Comparison of ENCODE assay signal across 8 cellular contexts in genomic region chr20:23668477-23668951, GRCh38. TPM values are rescaled to one million over a fixed set of nuclear protein-coding genes. Genes with fewer than 3 reads are reported as not detected.
DNase-seq lines count a peak whose midpoint lies in the region; ATAC-seq, FAIRE-seq and TF ChIP-seq lines count a peak whose summit lies in the region.

No MANE protein-coding gene starts in this region.

- ATAC-seq in GM19467 (IDR thresholded peaks at IDR 0.05; ENCODE audit: unreplicated experiment), result peak; percentile 46
- peak; percentile 96 for ATAC-seq in GM12878
- ATAC-seq in HG03139 (IDR thresholded peaks at IDR 0.05; ENCODE audit: unreplicated experiment), result no peak

- H3K79me2 ChIP-seq in PC-9 (ENCODE audit: low read depth), result no peaks in the 10 kb centered on the region
- no peaks in the 10 kb centered on the region for H3K79me2 ChIP-seq in GM12878 (ENCODE audit: control insufficient read depth, insufficient read depth, low read length)

- intact Hi-C loops in PC-9 (cut with micrococcal nuclease; ENCODE audit: unreplicated experiment) (loop anchor here (2.0 to 5.0 kb wide), 2 partner anchors 106 to 219 kb away; no protein-coding TSS in a partner anchor), GM12878 (cut with micrococcal nuclease; ENCODE audit: unreplicated experiment) (loop anchor here (2.0 to 5.0 kb wide), 2 partner anchors 226 to 328 kb away; no protein-coding TSS in a partner anchor)

- H3K27ac ChIP-seq in PC-9 (no peak overlapping the region), GM12878 (ENCODE audit: control insufficient read depth, insufficient read depth) (no peak overlapping the region)

- SMC1A ChIA-PET in GM12878 (lab: Charles Lee; ENCODE audit: uncharacterized antibody, unreplicated experiment), result interaction anchor here (1.2 kb wide), 1 partner anchor 43 kb away, joined by 3 read pairs; no protein-coding TSS in a partner anchor

- CTCF ChIA-PET in PC-9 (lab: Charles Lee) (interaction anchor here (0.6 to 0.9 kb wide), 4 partner anchors 112 to 946 kb away, joined by 3 to 6 read pairs (median 3); no protein-coding TSS in a partner anchor), GM12878 (lab: Yijun Ruan, JAX) (interaction anchor here (0.6 to 1.5 kb wide), 4 partner anchors 11 to 452 kb away, joined by 3 to 4 read pairs (median 3); no protein-coding TSS in a partner anchor)

- H3K4me3 ChIP-seq in PC-9, result no peak overlapping the region
- no peak overlapping the region for H3K4me3 ChIP-seq in GM12878

- 0% methylated on average over 4 of the region's 4 CpGs for WGBS in GM12878 (ENCODE audit: insufficient coverage, insufficient replicate concordance, low lambda C conversion rate, missing lambda C conversion rate)

- FAIRE-seq in GM12878 (lab: Jason Lieb, UNC), result no peak

- H4K20me1 ChIP-seq in PC-9 (ENCODE audit: insufficient read depth), result no peaks in the 10 kb centered on the region
- no peaks in the 10 kb centered on the region for H4K20me1 ChIP-seq in GM12878 (ENCODE audit: control insufficient read depth, insufficient read depth)

- no peaks in the 10 kb centered on the region for H3K9me2 ChIP-seq in PC-9 (ENCODE audit: insufficient read depth)

- TF ChIP-seq CTCF in PC-9 (conservative IDR thresholded peaks at IDR 0.05) (peak; percentile 96), GM12878 (IDR thresholded peaks at IDR 0.05 in 2 of 3, conservative IDR thresholded peaks at IDR 0.05 in 1 of 3; ENCODE audit: control insufficient read depth in 2 of 3, extremely low read depth in 1 of 3, insufficient read depth in 1 of 3, low read depth in 3 of 3, low read length in 3 of 3) (peak; percentile 73 to 83 (median 79))

- H3K27me3 ChIP-seq in PC-9 (ENCODE audit: insufficient read depth, low read depth) (no peaks in the 10 kb centered on the region), GM12878 (replicated peaks in 1 of 2; ENCODE audit: control insufficient read depth in 2 of 2, insufficient read depth in 2 of 2, low read length in 1 of 2) (no peaks in the 10 kb centered on the region)

- POLR2A ChIA-PET in PC-9 (lab: Charles Lee; ENCODE audit: unreplicated experiment), result no interaction called here
- POLR2A ChIA-PET in GM12878 (lab: Charles Lee), result no interaction called here

- no peak for TF ChIP-seq POLR2A in GM12878 (IDR thresholded peaks at IDR 0.05; ENCODE audit: low read depth, low read length)

- H3K9ac ChIP-seq in GM12878 (ENCODE audit: control insufficient read depth, insufficient read depth, low read length), result no peak overlapping the region

- peaks cover 6% of the 10 kb centered on the region for H3K4me1 ChIP-seq in PC-9 (replicated peaks; ENCODE audit: insufficient read depth)
- H3K4me1 ChIP-seq in GM12878 (ENCODE audit: control insufficient read depth, insufficient read depth, low read length), result no peaks in the 10 kb centered on the region

- BruUV-seq in PC-9 (replicated peaks; lab: Mats Ljungman, UMichigan), result no TSS peak
- no TSS peak for BruUV-seq in GM12878 (replicated peaks; lab: Mats Ljungman, UMichigan)

- H2AFZ ChIP-seq in PC-9 (no peak overlapping the region), GM12878 (ENCODE audit: control insufficient read depth, low read depth, low read length) (no peak overlapping the region)

- H3K36me3 ChIP-seq in PC-9 (ENCODE audit: low read depth) (no peaks in the 10 kb centered on the region), GM12878 (ENCODE audit: control insufficient read depth in 2 of 2, insufficient read depth in 2 of 2, low read length in 1 of 2) (no peaks in the 10 kb centered on the region)

- no peak for TF ChIP-seq EP300 in GM12878 (IDR thresholded peaks at IDR 0.05; ENCODE audit: borderline replicate concordance in 1 of 2, control insufficient read depth in 1 of 2, low read depth in 2 of 2, low read length in 2 of 2)

- H3F3A ChIP-seq in PC-9 (ENCODE audit: insufficient read depth, low read depth), result no peaks in the 10 kb centered on the region

- H3K4me2 ChIP-seq in PC-9 (peak overlapping the region; percentile 17; the same call in 1 of the 2 replicates), GM12878 (ENCODE audit: control insufficient read depth, insufficient read depth) (no peak overlapping the region)

- RAD21 ChIA-PET in GM12878 (lab: Charles Lee; ENCODE audit: unreplicated experiment), result no interaction called here

- H3K9me3 ChIP-seq in PC-9 (ENCODE audit: insufficient read depth, low read depth), result no peaks in the 10 kb centered on the region
- no peaks in the 10 kb centered on the region for H3K9me3 ChIP-seq in GM12878 (replicated peaks; ENCODE audit: control insufficient read depth, insufficient read depth, low read length)

- DNase-seq in DMS153 (lab: John Stamatoyannopoulos, UW) (peak; percentile 21), HUDEP-2 (lab: John Stamatoyannopoulos, UW; ENCODE audit: unreplicated experiment in 76 of 76) (peak in 50 of 76 experiments; percentile 3 to 70 (median 22)), PC-9 (peak; percentile 59 to 66), GM12878 (ENCODE audit: low read depth, low spot score) (no peak), inferior parietal cortex (ENCODE audit: extremely low spot score) (peak; percentile 68)
- DNase-seq in stimulated activated CD4-positive, alpha-beta T cell treated with anti-CD3 and anti-CD28 coated beads, Interleukin-1b, Interleukin-23, amount 100 ng/mL, for 4 hours (ENCODE audit: low read depth in 2 of 2), result peak; percentile 3 to 6

- peak; percentile 81 for TF ChIP-seq RAD21 in GM12878 (IDR thresholded peaks at IDR 0.05; ENCODE audit: insufficient read depth, low read depth, low read length)

- in situ Hi-C loops in GM12878 (cut with MboI), result no loop called here

TF ChIP-seq in GM12878, 131 proteins besides CTCF, POLR2A, EP300 and RAD21:
- TF ChIP-seq YY1 (IDR thresholded peaks at IDR 0.05; ENCODE audit: low read depth, low read length), result 0 out of 2 replicates have a peak, but pooled peaks have one; percentile 21
- TF ChIP-seq SMC3 (IDR thresholded peaks at IDR 0.05; ENCODE audit: borderline replicate concordance, low read length), result peak; percentile 36; the same call in 1 of the 2 replicates
- peak; percentile 68 for TF ChIP-seq RUNX3 (IDR thresholded peaks at IDR 0.05; ENCODE audit: low read length)
- TF ChIP-seq IKZF2 (IDR thresholded peaks at IDR 0.05), result no peak

RNA-seq across cellular contexts. Expression of gene CST4, which starts 20.3 kb away (rescaled TPM):
- 0.78 TPM in 1 of 2 replicates, not detected in the other for total RNA-seq in PC-9 (2021)
- total RNA-seq in GM12878 (2013; cell fraction: nucleolus; rRNA removed), result not detected in 2 replicates
- total RNA-seq in GM12878 (2014; rRNA removed), result not detected in 2 replicates
- not detected in 2 replicates for total RNA-seq in GM12878 (2014; rRNA removed; fragmentation: Illumina TruSeq; extraction: Trizol)
- total RNA-seq in GM12878 (2021), result not detected in 2 replicates
- polyA plus RNA-seq in GM12878 (2011; ENCODE audit: low read depth), result not detected
- polyA plus RNA-seq in GM12878 (2011; rRNA removed), result not detected in 2 replicates
- polyA plus RNA-seq in GM12878 (2011; cell fraction: cytosol; rRNA removed), result not detected in 2 replicates
- polyA plus RNA-seq in GM12878 (2011; cell fraction: nucleus; rRNA removed), result not detected in 2 replicates
- not detected in 2 replicates for polyA plus RNA-seq in GM12878 (2012)
- polyA plus RNA-seq in GM12878 (2014; fragmentation: Illumina TruSeq; extraction: Trizol), result not detected in 2 replicates
- not detected for polyA plus RNA-seq in GM12878 (2014; fragmentation: Nextera tagmentation; extraction: Ambion mirVana)
- polyA plus RNA-seq in GM12878 (2014; rRNA removed), result not detected in 2 replicates
- polyA plus RNA-seq in GM12878 (2016; fragmentation: Nextera tagmentation; extraction: Ambion mirVana), result not detected
- not detected in 2 replicates for polyA minus RNA-seq in GM12878 (2011; rRNA and poly(A)+ RNA removed)
- not detected in 2 replicates for polyA minus RNA-seq in GM12878 (2011; cell fraction: cytosol; rRNA and poly(A)+ RNA removed)
- not detected in 2 replicates for polyA minus RNA-seq in GM12878 (2011; cell fraction: nucleus; rRNA and poly(A)+ RNA removed)

RNA-seq across cellular contexts. Expression of gene CST3, which starts 30.8 kb away (rescaled TPM):
- total RNA-seq in PC-9 (2021), result 262 and 355 TPM in 2 replicates
- total RNA-seq in GM12878 (2013; cell fraction: nucleolus; rRNA removed), result 8.0 and 8.9 TPM in 2 replicates
- 54.0 and 74.3 TPM in 2 replicates for total RNA-seq in GM12878 (2014; rRNA removed)
- total RNA-seq in GM12878 (2014; rRNA removed; fragmentation: Illumina TruSeq; extraction: Trizol), result 35.1 and 35.5 TPM in 2 replicates
- total RNA-seq in GM12878 (2021), result 114 and 115 TPM in 2 replicates
- polyA plus RNA-seq in GM12878 (2011; ENCODE audit: low read depth), result 12.4 TPM
- polyA plus RNA-seq in GM12878 (2011; rRNA removed), result 8.5 and 20.4 TPM in 2 replicates
- polyA plus RNA-seq in GM12878 (2011; cell fraction: cytosol; rRNA removed), result 37.8 and 46.4 TPM in 2 replicates
- 14.0 and 16.1 TPM in 2 replicates for polyA plus RNA-seq in GM12878 (2011; cell fraction: nucleus; rRNA removed)
- polyA plus RNA-seq in GM12878 (2012), result 22.5 and 28.0 TPM in 2 replicates
- 18.6 and 41.3 TPM in 2 replicates for polyA plus RNA-seq in GM12878 (2014; fragmentation: Illumina TruSeq; extraction: Trizol)
- 10 to 100 TPM; 11.8 to 22.2 TPM for polyA plus RNA-seq in GM12878 (2014; fragmentation: Nextera tagmentation; extraction: Ambion mirVana)
- polyA plus RNA-seq in GM12878 (2014; rRNA removed), result 112 and 116 TPM in 2 replicates
- polyA plus RNA-seq in GM12878 (2016; fragmentation: Nextera tagmentation; extraction: Ambion mirVana), result 100 to 1,000 TPM; 122 to 127 TPM
- polyA minus RNA-seq in GM12878 (2011; rRNA and poly(A)+ RNA removed), result 11.7 and 21.1 TPM in 2 replicates
- polyA minus RNA-seq in GM12878 (2011; cell fraction: cytosol; rRNA and poly(A)+ RNA removed), result 18.3 TPM in 2 replicates
- polyA minus RNA-seq in GM12878 (2011; cell fraction: nucleus; rRNA and poly(A)+ RNA removed), result 3.8 and 4.5 TPM in 2 replicates
